Comparison of ENCODE assay signal across 15 cellular contexts in the genomic region with DNA sequence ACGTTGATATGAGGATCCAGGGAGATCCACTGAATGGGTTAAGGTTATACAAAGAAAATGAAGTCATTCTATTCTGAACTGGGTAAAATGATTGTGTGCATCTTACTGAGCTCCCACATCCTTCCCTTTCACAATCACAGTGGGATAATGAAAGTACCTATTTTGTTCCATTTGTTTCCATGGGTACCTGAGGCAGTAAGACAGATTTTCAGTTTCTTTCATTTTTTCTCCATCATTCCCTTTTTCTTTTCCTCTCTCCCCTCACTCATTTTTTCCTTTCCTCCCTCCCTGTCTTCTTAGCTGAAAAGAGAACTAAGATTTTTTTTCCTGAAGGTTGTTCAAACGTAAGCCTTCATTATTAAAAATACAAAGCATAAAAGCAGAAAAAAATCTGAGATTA.
"Had no signal": no experiment of that assay in that cellular context is flagged by ENCODE, and none has a peak within 500 bp of the region (broad histone marks: within the 10 kb centered on the region; RNA-seq: fewer than 3 reads in every experiment).

No MANE protein-coding gene starts in this region.

- H3K4me3 ChIP-seq: breast epithelium, esophagus squamous epithelium, prostate gland, skin epidermis had no signal

- H3K27ac ChIP-seq: breast epithelium, esophagus squamous epithelium, prostate gland, skin epidermis had no signal

- H3K36me3 ChIP-seq: breast epithelium, esophagus squamous epithelium, prostate gland had no signal

- DNase-seq: activated CD4-positive, alpha-beta T cell treated with anti-CD3 and anti-CD28 coated beads, Interleukin-2, amount 50 U/mL, for 1 hour; activated CD8-positive, alpha-beta memory T cell treated with anti-CD3 and anti-CD28 coated beads for 24 hours; activated naive CD8-positive, alpha-beta T cell treated with anti-CD3 and anti-CD28 coated beads for 36 hours; amygdala; esophagus squamous epithelium; left ventricle myocardium superior; mesendoderm; nephron progenitor cell; right cardiac atrium; stimulated activated CD4-positive, alpha-beta T cell treated with anti-CD3 and anti-CD28 coated beads, Interleukin-15, amount 100 ng/mL, for 24 hours; stimulated activated CD4-positive, alpha-beta T cell treated with anti-CD3 and anti-CD28 coated beads, Interleukin-4, amount 100 ng/mL, for 1 hour; stimulated activated naive B cell treated with anti-CD40 and anti-IgM and Interleukin-4, amounts not matched to agents 10 μg/mL and 1 μg/mL and 100 μg/mL, for 72 hours had no signal

- H3K4me1 ChIP-seq: prostate gland had no signal

- H3K9me3 ChIP-seq: breast epithelium, esophagus squamous epithelium, prostate gland had no signal
